Comparison of ENCODE assay signal across 1 cellular context in the genomic region with DNA sequence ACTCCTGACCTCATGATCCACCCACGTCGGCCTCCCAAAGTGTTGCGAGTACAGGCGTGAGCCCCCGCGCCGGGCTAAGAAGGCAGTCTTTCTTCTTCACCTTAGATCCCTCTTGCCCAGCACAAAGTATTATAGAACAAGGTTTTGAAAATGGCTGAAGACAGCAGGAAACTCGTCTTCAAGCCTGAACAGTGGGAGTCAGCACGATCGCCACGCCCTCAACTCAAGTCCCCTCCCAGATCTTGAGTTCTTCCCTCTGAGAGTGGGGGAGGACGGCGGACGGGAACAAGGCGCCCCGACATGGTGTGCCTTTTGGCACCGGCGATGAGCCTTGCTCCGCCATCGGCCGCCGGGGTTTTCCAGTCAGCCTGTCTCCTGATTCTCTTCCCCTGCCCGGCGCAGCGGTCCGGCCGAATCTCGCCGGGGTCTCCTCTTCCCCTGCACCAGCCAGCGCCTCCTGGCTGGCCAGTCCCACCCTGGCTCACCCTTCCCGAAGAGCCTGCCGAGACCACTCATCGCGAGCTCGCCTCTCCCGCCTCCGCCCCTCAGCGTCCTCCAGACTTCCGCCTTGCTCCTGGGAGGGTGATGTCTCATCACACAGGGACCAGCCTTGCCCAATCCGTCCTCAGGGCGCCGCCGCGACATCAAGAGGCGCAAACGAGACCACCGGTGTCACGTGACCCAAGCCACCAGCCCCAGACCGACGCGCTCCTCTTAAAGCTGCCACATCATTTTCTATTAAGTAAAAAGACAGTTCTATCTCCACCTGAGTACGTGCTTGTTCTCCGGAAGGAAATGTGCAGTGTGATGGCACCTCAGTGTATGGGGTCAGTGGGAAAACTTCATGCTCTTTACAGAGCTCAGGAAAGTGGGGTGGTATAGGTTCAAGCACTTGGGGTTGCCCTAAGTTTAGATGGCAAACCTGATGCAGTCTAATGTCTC.
A peak's percentile ranks its signal among the peaks of the same experiment; 100 is the strongest.
TF ChIP-seq lines count a peak whose summit lies in the region.

A gene with protein sequence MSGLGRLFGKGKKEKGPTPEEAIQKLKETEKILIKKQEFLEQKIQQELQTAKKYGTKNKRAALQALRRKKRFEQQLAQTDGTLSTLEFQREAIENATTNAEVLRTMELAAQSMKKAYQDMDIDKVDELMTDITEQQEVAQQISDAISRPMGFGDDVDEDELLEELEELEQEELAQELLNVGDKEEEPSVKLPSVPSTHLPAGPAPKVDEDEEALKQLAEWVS (minus strand): TSS at position 565 of the 942 bp plus-strand sequence. CDS start 49 bp downstream, at position 516.

TF ChIP-seq in K562, 482 proteins besides CTCF, POLR2A, EP300 and RAD21 (continued from another document and continues in another):
- TF ChIP-seq, protein P1, sequence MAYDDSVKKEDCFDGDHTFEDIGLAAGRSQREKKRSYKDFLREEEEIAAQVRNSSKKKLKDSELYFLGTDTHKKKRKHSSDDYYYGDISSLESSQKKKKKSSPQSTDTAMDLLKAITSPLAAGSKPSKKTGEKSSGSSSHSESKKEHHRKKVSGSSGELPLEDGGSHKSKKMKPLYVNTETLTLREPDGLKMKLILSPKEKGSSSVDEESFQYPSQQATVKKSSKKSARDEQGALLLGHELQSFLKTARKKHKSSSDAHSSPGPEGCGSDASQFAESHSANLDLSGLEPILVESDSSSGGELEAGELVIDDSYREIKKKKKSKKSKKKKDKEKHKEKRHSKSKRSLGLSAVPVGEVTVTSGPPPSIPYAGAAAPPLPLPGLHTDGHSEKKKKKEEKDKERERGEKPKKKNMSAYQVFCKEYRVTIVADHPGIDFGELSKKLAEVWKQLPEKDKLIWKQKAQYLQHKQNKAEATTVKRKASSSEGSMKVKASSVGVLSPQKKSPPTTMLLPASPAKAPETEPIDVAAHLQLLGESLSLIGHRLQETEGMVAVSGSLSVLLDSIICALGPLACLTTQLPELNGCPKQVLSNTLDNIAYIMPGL (CRISPR knock-in tag; IDR thresholded peaks at IDR 0.05), result no peak
- TF ChIP-seq, protein P2, sequence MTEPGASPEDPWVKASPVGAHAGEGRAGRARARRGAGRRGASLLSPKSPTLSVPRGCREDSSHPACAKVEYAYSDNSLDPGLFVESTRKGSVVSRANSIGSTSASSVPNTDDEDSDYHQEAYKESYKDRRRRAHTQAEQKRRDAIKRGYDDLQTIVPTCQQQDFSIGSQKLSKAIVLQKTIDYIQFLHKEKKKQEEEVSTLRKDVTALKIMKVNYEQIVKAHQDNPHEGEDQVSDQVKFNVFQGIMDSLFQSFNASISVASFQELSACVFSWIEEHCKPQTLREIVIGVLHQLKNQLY (CRISPR knock-in tag; conservative IDR thresholded peaks at IDR 0.05), result no peak
- TF ChIP-seq PTTG1 (tag; IDR thresholded peaks at IDR 0.05; ENCODE audit: low read depth) (no peak), ZNF766 (CRISPR knock-in tag; conservative IDR thresholded peaks at IDR 0.05) (0 out of 2 replicates have a peak, but pooled peaks have one; percentile 48), KDM5B (IDR thresholded peaks at IDR 0.05; ENCODE audit: insufficient replicate concordance, low read depth, low read length) (peak; percentile 58), GATA2 (CRISPR knock-in tag; IDR thresholded peaks at IDR 0.05) (no peak), ZNF551 (CRISPR knock-in tag; IDR thresholded peaks at IDR 0.05) (no peak), ZNF133 (CRISPR knock-in tag; IDR thresholded peaks at IDR 0.05) (no peak), TBL1XR1 (IDR thresholded peaks at IDR 0.05; ENCODE audit: low read length in 2 of 2) (peak in 1 of 2 experiments; percentile 40; a peak in 1 of 4 replicates), POLR2G (IDR thresholded peaks at IDR 0.05; ENCODE audit: low read depth, low read length) (peak; percentile 96), ZFX (CRISPR knock-in tag; IDR thresholded peaks at IDR 0.05) (peak; percentile 21; the same call in 1 of the 2 replicates), CHD2 (IDR thresholded peaks at IDR 0.05; ENCODE audit: low read depth, low read length) (peak; percentile 86), SETDB1 (IDR thresholded peaks at IDR 0.05; ENCODE audit: low read length) (no peak), ATF1 (CRISPR knock-in tag; IDR thresholded peaks at IDR 0.05) (peak; percentile 81), ATF1 (tag; IDR thresholded peaks at IDR 0.05) (peak; percentile 98), MCM5 (IDR thresholded peaks at IDR 0.05; ENCODE audit: low read depth) (no peak), ESRRB (CRISPR knock-in tag; IDR thresholded peaks at IDR 0.05; ENCODE audit: borderline replicate concordance) (no peak), DACH1 (IDR thresholded peaks at IDR 0.05; ENCODE audit: partially characterized antibody) (no peak), NCOA2 (IDR thresholded peaks at IDR 0.05; ENCODE audit: partially characterized antibody in 2 of 2) (no peak), TCF7 (IDR thresholded peaks at IDR 0.05; ENCODE audit: borderline replicate concordance) (0 out of 2 replicates have a peak, but pooled peaks have one; percentile 20), NCOA4 (IDR thresholded peaks at IDR 0.05; ENCODE audit: partially characterized antibody) (no peak), EGR1 (conservative IDR thresholded peaks at IDR 0.05) (peak; percentile 69), PRPF4 (IDR thresholded peaks at IDR 0.05; ENCODE audit: insufficient read depth, low read depth, low read length, poor library complexity, severe bottlenecking) (no peak), BRD4 (IDR thresholded peaks at IDR 0.05) (no peak), FIP1L1 (IDR thresholded peaks at IDR 0.05; ENCODE audit: low read depth, low read length, poor library complexity, severe bottlenecking) (peak; percentile 63)
- TF ChIP-seq, protein P3, sequence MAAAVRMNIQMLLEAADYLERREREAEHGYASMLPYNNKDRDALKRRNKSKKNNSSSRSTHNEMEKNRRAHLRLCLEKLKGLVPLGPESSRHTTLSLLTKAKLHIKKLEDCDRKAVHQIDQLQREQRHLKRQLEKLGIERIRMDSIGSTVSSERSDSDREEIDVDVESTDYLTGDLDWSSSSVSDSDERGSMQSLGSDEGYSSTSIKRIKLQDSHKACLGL (CRISPR knock-in tag; IDR thresholded peaks at IDR 0.05; ENCODE audit: borderline replicate concordance, poor library complexity, severe bottlenecking), result no peak
- TF ChIP-seq, protein P4, sequence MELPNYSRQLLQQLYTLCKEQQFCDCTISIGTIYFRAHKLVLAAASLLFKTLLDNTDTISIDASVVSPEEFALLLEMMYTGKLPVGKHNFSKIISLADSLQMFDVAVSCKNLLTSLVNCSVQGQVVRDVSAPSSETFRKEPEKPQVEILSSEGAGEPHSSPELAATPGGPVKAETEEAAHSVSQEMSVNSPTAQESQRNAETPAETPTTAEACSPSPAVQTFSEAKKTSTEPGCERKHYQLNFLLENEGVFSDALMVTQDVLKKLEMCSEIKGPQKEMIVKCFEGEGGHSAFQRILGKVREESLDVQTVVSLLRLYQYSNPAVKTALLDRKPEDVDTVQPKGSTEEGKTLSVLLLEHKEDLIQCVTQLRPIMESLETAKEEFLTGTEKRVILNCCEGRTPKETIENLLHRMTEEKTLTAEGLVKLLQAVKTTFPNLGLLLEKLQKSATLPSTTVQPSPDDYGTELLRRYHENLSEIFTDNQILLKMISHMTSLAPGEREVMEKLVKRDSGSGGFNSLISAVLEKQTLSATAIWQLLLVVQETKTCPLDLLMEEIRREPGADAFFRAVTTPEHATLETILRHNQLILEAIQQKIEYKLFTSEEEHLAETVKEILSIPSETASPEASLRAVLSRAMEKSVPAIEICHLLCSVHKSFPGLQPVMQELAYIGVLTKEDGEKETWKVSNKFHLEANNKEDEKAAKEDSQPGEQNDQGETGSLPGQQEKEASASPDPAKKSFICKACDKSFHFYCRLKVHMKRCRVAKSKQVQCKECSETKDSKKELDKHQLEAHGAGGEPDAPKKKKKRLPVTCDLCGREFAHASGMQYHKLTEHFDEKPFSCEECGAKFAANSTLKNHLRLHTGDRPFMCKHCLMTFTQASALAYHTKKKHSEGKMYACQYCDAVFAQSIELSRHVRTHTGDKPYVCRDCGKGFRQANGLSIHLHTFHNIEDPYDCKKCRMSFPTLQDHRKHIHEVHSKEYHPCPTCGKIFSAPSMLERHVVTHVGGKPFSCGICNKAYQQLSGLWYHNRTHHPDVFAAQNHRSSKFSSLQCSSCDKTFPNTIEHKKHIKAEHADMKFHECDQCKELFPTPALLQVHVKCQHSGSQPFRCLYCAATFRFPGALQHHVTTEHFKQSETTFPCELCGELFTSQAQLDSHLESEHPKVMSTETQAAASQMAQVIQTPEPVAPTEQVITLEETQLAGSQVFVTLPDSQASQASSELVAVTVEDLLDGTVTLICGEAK (IDR thresholded peaks at IDR 0.05), result no peak
- TF ChIP-seq, protein P4 (CRISPR knock-in tag; IDR thresholded peaks at IDR 0.05), result no peak
- TF ChIP-seq, protein P5, sequence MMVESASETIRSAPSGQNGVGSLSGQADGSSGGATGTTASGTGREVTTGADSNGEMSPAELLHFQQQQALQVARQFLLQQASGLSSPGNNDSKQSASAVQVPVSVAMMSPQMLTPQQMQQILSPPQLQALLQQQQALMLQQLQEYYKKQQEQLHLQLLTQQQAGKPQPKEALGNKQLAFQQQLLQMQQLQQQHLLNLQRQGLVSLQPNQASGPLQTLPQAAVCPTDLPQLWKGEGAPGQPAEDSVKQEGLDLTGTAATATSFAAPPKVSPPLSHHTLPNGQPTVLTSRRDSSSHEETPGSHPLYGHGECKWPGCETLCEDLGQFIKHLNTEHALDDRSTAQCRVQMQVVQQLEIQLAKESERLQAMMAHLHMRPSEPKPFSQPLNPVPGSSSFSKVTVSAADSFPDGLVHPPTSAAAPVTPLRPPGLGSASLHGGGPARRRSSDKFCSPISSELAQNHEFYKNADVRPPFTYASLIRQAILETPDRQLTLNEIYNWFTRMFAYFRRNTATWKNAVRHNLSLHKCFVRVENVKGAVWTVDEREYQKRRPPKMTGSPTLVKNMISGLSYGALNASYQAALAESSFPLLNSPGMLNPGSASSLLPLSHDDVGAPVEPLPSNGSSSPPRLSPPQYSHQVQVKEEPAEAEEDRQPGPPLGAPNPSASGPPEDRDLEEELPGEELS (CRISPR knock-in tag; IDR thresholded peaks at IDR 0.05; ENCODE audit: borderline replicate concordance), result no peak
- TF ChIP-seq, protein P6, sequence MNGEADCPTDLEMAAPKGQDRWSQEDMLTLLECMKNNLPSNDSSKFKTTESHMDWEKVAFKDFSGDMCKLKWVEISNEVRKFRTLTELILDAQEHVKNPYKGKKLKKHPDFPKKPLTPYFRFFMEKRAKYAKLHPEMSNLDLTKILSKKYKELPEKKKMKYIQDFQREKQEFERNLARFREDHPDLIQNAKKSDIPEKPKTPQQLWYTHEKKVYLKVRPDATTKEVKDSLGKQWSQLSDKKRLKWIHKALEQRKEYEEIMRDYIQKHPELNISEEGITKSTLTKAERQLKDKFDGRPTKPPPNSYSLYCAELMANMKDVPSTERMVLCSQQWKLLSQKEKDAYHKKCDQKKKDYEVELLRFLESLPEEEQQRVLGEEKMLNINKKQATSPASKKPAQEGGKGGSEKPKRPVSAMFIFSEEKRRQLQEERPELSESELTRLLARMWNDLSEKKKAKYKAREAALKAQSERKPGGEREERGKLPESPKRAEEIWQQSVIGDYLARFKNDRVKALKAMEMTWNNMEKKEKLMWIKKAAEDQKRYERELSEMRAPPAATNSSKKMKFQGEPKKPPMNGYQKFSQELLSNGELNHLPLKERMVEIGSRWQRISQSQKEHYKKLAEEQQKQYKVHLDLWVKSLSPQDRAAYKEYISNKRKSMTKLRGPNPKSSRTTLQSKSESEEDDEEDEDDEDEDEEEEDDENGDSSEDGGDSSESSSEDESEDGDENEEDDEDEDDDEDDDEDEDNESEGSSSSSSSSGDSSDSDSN (IDR thresholded peaks at IDR 0.05; ENCODE audit: borderline replicate concordance in 1 of 2, low read depth in 2 of 2, low read length in 2 of 2), result 0 out of 4 replicates have a peak, but pooled peaks of 1 of the 2 experiments have one; percentile 52
- TF ChIP-seq, protein P7, sequence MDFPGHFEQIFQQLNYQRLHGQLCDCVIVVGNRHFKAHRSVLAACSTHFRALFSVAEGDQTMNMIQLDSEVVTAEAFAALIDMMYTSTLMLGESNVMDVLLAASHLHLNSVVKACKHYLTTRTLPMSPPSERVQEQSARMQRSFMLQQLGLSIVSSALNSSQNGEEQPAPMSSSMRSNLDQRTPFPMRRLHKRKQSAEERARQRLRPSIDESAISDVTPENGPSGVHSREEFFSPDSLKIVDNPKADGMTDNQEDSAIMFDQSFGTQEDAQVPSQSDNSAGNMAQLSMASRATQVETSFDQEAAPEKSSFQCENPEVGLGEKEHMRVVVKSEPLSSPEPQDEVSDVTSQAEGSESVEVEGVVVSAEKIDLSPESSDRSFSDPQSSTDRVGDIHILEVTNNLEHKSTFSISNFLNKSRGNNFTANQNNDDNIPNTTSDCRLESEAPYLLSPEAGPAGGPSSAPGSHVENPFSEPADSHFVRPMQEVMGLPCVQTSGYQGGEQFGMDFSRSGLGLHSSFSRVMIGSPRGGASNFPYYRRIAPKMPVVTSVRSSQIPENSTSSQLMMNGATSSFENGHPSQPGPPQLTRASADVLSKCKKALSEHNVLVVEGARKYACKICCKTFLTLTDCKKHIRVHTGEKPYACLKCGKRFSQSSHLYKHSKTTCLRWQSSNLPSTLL (IDR thresholded peaks at IDR 0.05), result no peak
- TF ChIP-seq, protein P8, sequence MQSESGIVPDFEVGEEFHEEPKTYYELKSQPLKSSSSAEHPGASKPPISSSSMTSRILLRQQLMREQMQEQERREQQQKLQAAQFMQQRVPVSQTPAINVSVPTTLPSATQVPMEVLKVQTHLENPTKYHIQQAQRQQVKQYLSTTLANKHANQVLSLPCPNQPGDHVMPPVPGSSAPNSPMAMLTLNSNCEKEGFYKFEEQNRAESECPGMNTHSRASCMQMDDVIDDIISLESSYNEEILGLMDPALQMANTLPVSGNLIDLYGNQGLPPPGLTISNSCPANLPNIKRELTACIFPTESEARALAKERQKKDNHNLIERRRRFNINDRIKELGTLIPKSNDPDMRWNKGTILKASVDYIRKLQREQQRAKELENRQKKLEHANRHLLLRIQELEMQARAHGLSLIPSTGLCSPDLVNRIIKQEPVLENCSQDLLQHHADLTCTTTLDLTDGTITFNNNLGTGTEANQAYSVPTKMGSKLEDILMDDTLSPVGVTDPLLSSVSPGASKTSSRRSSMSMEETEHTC (IDR thresholded peaks at IDR 0.05), result no peak
